ENCODE assay signal across 14 cellular contexts in the genomic region with DNA sequence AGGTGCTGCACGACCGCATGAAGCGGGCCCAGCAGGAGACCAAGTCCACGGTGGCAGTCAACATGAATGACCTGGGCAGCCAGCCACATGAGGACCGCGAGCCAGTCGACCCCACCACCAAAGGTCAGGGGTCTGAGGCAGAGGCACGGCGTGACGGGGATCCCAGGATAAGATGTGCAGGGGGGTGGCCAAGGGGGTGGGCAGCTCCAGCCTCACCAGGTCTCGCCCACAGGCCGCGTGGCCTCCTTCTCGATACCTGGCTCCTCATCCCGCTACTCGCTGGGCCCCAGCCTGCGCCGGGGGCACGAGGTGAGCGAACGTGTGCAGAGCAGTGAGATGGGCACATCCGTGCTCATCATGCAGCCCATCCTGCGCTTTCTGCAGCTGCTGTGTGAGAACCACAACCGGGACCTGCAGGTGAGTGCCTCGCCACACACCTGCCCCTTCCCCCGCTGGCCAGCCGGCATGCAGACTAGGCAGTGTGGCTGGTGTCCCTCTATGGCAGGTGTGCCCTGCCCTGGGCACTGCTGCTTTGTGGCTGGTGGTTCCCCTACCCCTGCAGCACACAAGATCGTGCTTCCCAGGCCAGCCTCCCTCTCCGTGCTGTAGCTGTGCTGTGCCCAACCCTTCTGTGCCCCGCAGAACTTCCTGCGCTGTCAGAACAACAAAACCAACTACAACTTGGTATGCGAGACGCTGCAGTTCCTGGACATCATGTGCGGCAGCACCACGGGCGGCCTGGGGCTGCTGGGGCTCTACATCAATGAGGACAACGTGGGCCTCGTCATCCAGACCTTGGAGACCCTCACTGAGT.
"Had no signal": no experiment of that assay in that cellular context is flagged by ENCODE, and none has a peak within 500 bp of the region (broad histone marks: within the 10 kb centered on the region; RNA-seq: fewer than 3 reads in every experiment).

No MANE protein-coding gene starts in this region.

- H3K27me3 ChIP-seq: left lung had no signal

- ATAC-seq: activated CD8-positive, alpha-beta memory T cell treated with anti-CD3 and anti-CD28 coated beads, Interleukin-2, amount 10 ng/mL, durations not matched to agents 7 days and 5 days; esophagus mucosa; left lung; natural killer cell treated with Interleukin-12 subunit alpha and Interleukin-12 subunit beta and Interleukin-15 and Interleukin-18, amount 100 ng/mL, for 72 hours; psoas muscle; sciatic nerve had no signal

- DNase-seq: activated CD4-positive, alpha-beta T cell treated with anti-CD3 and anti-CD28 coated beads, Interleukin-2, amount 50 U/mL, for 4 hours; activated CD4-positive, CD25-positive, alpha-beta regulatory T cell treated with anti-CD3 and anti-CD28 coated beads, Interleukin-2, amount 50 U/mL, for 72 hours; activated CD8-positive, alpha-beta memory T cell treated with anti-CD3 and anti-CD28 coated beads, Interleukin-2, amount 10 ng/mL, durations not matched to agents 7 days and 5 days; activated gamma-delta T cell treated with Interleukin-2 at 50 U/mL for 16 hours; activated T-cell treated with anti-CD3 and anti-CD28 coated beads, Interleukin-2, amount 50 U/mL, for 1 hour; occipital lobe; psoas muscle; T-helper 9 cell had no signal

- H3K9me3 ChIP-seq: left lung, psoas muscle had no signal

- H3K4me3 ChIP-seq: left lung, psoas muscle had no signal

- H3K27ac ChIP-seq: left lung, psoas muscle had no signal

- FAIRE-seq: astrocyte, islet of Langerhans had no signal

- H3K4me3 Mint-ChIP-seq: activated CD8-positive, alpha-beta memory T cell treated with anti-CD3 and anti-CD28 coated beads, Interleukin-2, amount 10 ng/mL, durations not matched to agents 7 days and 5 days; natural killer cell treated with Interleukin-12 subunit alpha and Interleukin-12 subunit beta and Interleukin-15 and Interleukin-18, amount 100 ng/mL, for 72 hours had no signal

- H3K27me3 Mint-ChIP-seq: activated CD8-positive, alpha-beta memory T cell treated with anti-CD3 and anti-CD28 coated beads, Interleukin-2, amount 10 ng/mL, durations not matched to agents 7 days and 5 days; natural killer cell treated with Interleukin-12 subunit alpha and Interleukin-12 subunit beta and Interleukin-15 and Interleukin-18, amount 100 ng/mL, for 72 hours had no signal

- H3K4me1 ChIP-seq: left lung, psoas muscle had no signal

- H3K9me3 Mint-ChIP-seq: natural killer cell treated with Interleukin-12 subunit alpha and Interleukin-12 subunit beta and Interleukin-15 and Interleukin-18, amount 100 ng/mL, for 72 hours had no signal
